12 cellular contexts compared by ENCODE assay signal in the genomic region with DNA sequence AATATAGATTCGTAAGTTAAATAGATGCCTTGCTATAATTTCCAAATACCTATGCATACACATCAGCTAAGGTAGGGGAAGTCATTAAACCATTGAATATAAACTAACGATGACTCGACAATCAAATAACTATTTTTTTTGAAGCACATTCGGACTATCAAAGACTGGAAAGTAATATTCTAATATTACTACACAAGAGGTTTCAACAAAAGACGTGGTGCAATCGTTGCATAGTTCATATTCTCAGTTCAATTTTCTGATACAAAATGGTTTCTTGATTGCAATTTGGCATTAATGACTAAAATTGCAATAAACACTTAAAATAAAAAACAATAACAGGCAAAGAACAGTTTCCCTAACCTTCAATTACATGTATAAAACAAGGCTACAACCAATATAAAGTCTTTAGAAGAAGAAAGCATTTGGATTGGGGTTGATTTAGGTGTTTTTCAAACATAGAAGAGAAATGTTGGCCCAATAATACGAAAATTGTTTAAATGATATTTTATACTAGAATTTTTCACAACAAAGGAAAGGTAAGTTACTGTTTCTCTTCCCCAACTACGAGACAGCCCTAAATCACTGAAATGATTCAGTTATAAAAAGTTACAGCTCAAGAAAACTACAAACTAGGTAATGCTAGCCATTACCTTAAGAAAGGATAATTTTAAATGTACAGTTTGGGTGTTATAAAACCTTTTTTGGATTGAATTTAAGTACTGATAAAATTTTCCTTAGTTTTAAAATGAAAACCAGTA. TPM values are rescaled to one million over a fixed set of nuclear protein-coding genes. Genes with fewer than 3 reads are reported as not detected.
DNase-seq lines count a peak whose midpoint lies in the region; ATAC-seq and TF ChIP-seq lines count a peak whose summit lies in the region.
"Had no signal": no experiment of that assay in that cellular context is flagged by ENCODE, and none has a peak within 500 bp of the region (broad histone marks: within the 10 kb centered on the region; RNA-seq: fewer than 3 reads in every experiment).

No MANE protein-coding gene starts in this region.

- DNase-seq in DMS79 treated with DMSO at 0.1 percent for 48 hours (lab: John Stamatoyannopoulos, UW) (peak; percentile 91), astrocyte of the spinal cord (ENCODE audit: low read depth, low spot score) (no peak), hepatocyte (ENCODE audit: low spot score) (no peak), NCI-H2171 (lab: John Stamatoyannopoulos, UW) (no peak), dedifferentiated amniotic fluid mesenchymal stem cell (ENCODE audit: extremely low spot score) (no peak)
- DNase-seq in activated naive CD4-positive, alpha-beta T cell treated with anti-CD3 and anti-CD28 coated beads, Interleukin-2, amount 50 U/mL, for 16 hours = no peak
- DNase-seq: CD4-positive, alpha-beta memory T cell; naive thymus-derived CD4-positive, alpha-beta T cell; NCI-H774 had no signal

- H3K4me3 ChIP-seq in astrocyte of the spinal cord (ENCODE audit: low read depth, low read length) (peak overlapping the region; percentile 85), hepatocyte (peak overlapping the region; percentile 70), skeletal muscle tissue (ENCODE audit: low read length in 3 of 3) (peak overlapping the region; percentile 64 to 90 (median 80))

- H3K36me3 ChIP-seq in hepatocyte (replicated peaks; ENCODE audit: insufficient read depth, low read depth) (no peaks in the 10 kb centered on the region), skeletal muscle tissue (ENCODE audit: control insufficient read depth in 3 of 3, insufficient read depth in 3 of 3, low read length in 3 of 3) (no peaks in the 10 kb centered on the region)

- H3K79me2 ChIP-seq in hepatocyte = peaks cover 76% of the 10 kb centered on the region

- no peak for TF ChIP-seq CTCF in astrocyte of the spinal cord (IDR thresholded peaks at IDR 0.05; ENCODE audit: low read depth, low read length)
- TF ChIP-seq CTCF in hepatocyte (IDR thresholded peaks at IDR 0.05; ENCODE audit: poor library complexity) = no peak

- 58% methylated on average over 8 of the region's 8 CpGs for WGBS in hepatocyte (ENCODE audit: low lambda C conversion rate, missing lambda C conversion rate)

- no peaks in the 10 kb centered on the region for H3K9me2 ChIP-seq in hepatocyte (replicated peaks; ENCODE audit: insufficient read depth)

- H3K4me1 ChIP-seq in hepatocyte (ENCODE audit: insufficient read depth) (no peaks in the 10 kb centered on the region), skeletal muscle tissue (ENCODE audit: control insufficient read depth in 3 of 3, insufficient read depth in 3 of 3, low read length in 3 of 3) (peaks cover 9 to 14% (median 9%) of the 10 kb centered on the region in 3 donors)

- no peak overlapping the region for H2AFZ ChIP-seq in hepatocyte

- H4K20me1 ChIP-seq in hepatocyte (ENCODE audit: insufficient read depth, poor library complexity, severe bottlenecking) = peaks cover 4% of the 10 kb centered on the region

- in situ Hi-C loops in astrocyte of the spinal cord (cut with HindIII; ENCODE audit: low sequenced_read_pairs) = no loop called here

- no peak for ATAC-seq in GM18868 (IDR thresholded peaks at IDR 0.05; ENCODE audit: unreplicated experiment)
- ATAC-seq: HCT116; naive thymus-derived CD4-positive, alpha-beta T cell had no signal

- H3K27me3 ChIP-seq in hepatocyte (peaks cover 13% of the 10 kb centered on the region), skeletal muscle tissue (ENCODE audit: control insufficient read depth in 3 of 3, insufficient read depth in 3 of 3, low read length in 3 of 3) (no peaks in the 10 kb centered on the region)

- H3K27ac ChIP-seq in hepatocyte = peak overlapping the region; percentile 92
- H3K27ac ChIP-seq in skeletal muscle tissue (ENCODE audit: low read depth, low read length) = peak overlapping the region; percentile 93

- H3K4me2 ChIP-seq in hepatocyte = peak overlapping the region; percentile 70

- peak overlapping the region; percentile 71 to 85 (median 81) for H3K9ac ChIP-seq in skeletal muscle tissue (ENCODE audit: low read depth in 1 of 3, low read length in 3 of 3)

- H3K9me3 ChIP-seq in hepatocyte (ENCODE audit: low read depth) (no peaks in the 10 kb centered on the region), skeletal muscle tissue (ENCODE audit: control insufficient read depth in 3 of 3, low read length in 3 of 3) (no peaks in the 10 kb centered on the region)

RNA-seq across cellular contexts. Expression of gene BLID, which starts 17.6 kb away (rescaled TPM):
- 1.7 and 2.3 TPM in 2 replicates for total RNA-seq in hepatocyte
- polyA plus RNA-seq in hepatocyte = 0.41 and 0.99 TPM in 2 replicates
- total RNA-seq in skeletal muscle tissue = 0.52 TPM
- total RNA-seq: CD4-positive, alpha-beta memory T cell; naive thymus-derived CD4-positive, alpha-beta T cell had no signal
- polyA plus RNA-seq: CD4-positive, alpha-beta memory T cell; naive thymus-derived CD4-positive, alpha-beta T cell had no signal
